Comparison of ENCODE assay signal across 1 cellular context in the genomic region with DNA sequence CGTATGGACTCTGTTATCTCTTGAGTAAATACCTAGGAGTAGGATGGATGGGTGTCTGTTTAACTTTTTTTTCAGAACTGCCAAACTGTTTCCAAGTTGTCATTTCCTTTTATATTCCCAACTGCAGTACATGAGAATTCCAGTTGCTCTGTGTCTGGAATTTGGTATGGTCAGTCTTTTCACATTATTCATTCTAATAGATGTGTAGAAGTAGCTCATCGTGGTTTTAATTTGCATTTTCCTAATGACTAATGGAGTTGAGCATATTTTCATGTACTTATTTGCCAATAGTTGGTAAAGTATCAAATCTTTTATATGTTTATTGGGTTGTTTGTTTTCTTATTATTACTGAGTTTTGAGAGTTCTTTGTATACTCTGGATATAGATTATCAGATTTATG.
TF ChIP-seq lines count a peak whose summit lies in the region.

No MANE protein-coding gene starts in this region.

TF ChIP-seq in HepG2, 621 proteins besides CTCF, POLR2A, EP300 and RAD21:
- no peak for TF ChIP-seq LCORL (IDR thresholded peaks at IDR 0.05)
- TF ChIP-seq LCORL (CRISPR knock-in tag; IDR thresholded peaks at IDR 0.05) = 0 out of 2 replicates have a peak, but pooled peaks have one; percentile 20
- TF ChIP-seq ASH2L (IDR thresholded peaks at IDR 0.05; ENCODE audit: insufficient read length, low read depth, low read length) = peak; percentile 30
- 0 out of 2 replicates have a peak, but pooled peaks have one; percentile 10 for TF ChIP-seq ELF4 (CRISPR knock-in tag; IDR thresholded peaks at IDR 0.05; ENCODE audit: borderline replicate concordance)
- TF ChIP-seq YEATS4 (CRISPR knock-in tag; IDR thresholded peaks at IDR 0.05; ENCODE audit: borderline replicate concordance) = no peak
